In genomic region chr7:94843553-94843952, GRCh38 we compare ENCODE assay signal across 26 cellular contexts.
"Had no signal": no experiment of that assay in that cellular context is flagged by ENCODE, and none has a peak within 500 bp of the region (broad histone marks: within the 10 kb centered on the region; RNA-seq: fewer than 3 reads in every experiment).

No MANE protein-coding gene starts in this region.

- H3K4me3 ChIP-seq: colonic mucosa, esophagus squamous epithelium, gastrocnemius medialis, heart right ventricle, left lung, lower lobe of right lung, mucosa of descending colon had no signal

- H3K27me3 Mint-ChIP-seq: dendritic cell treated with granulocyte-macrophage colony-stimulating factor and Interleukin-4, amounts not matched to agents 40 ng/mL and 50 ng/mL, for 4 days; effector memory CD8-positive, alpha-beta T cell; naive B cell had no signal

- H3K4me1 ChIP-seq: colonic mucosa, esophagus squamous epithelium, gastrocnemius medialis, heart right ventricle, left lung, lower lobe of right lung had no signal

- H3K36me3 ChIP-seq: colonic mucosa, esophagus squamous epithelium, gastrocnemius medialis, heart right ventricle, left lung, lower lobe of right lung had no signal

- H3K9me3 ChIP-seq: colonic mucosa had no signal

- H3K4me3 Mint-ChIP-seq: dendritic cell treated with granulocyte-macrophage colony-stimulating factor and Interleukin-4, amounts not matched to agents 40 ng/mL and 50 ng/mL, for 4 days; effector memory CD8-positive, alpha-beta T cell; mesothelial cell of epicardium; naive B cell had no signal

- FAIRE-seq: islet of Langerhans, keratinocyte had no signal

- H3K27me3 ChIP-seq: colonic mucosa, esophagus squamous epithelium, gastrocnemius medialis, heart right ventricle, left lung had no signal

- DNase-seq: colonic mucosa; cortex of kidney; effector CD8-positive, alpha-beta T cell; effector memory CD8-positive, alpha-beta T cell; erythroblast; esophagus squamous epithelium; foreskin fibroblast; foreskin melanocyte; gastrocnemius medialis; glutamatergic neuron; head of caudate nucleus; heart right ventricle; hippocampal formation; left cardiac atrium; left lung; left ventricle myocardium superior; lower lobe of right lung; mesenchymal stem cell; mucosa of descending colon; naive B cell had no signal

- H3K27ac Mint-ChIP-seq: dendritic cell treated with granulocyte-macrophage colony-stimulating factor and Interleukin-4, amounts not matched to agents 40 ng/mL and 50 ng/mL, for 4 days; effector memory CD8-positive, alpha-beta T cell; mesothelial cell of epicardium had no signal

- H3K27ac ChIP-seq: colonic mucosa, epithelial cell of prostate, esophagus squamous epithelium, gastrocnemius medialis, heart right ventricle, left lung, lower lobe of right lung had no signal

- H3K4me1 Mint-ChIP-seq: mesothelial cell of epicardium, naive B cell had no signal

- ATAC-seq: effector memory CD8-positive, alpha-beta T cell; esophagus mucosa; gastrocnemius medialis; heart right ventricle; left cardiac atrium; left lung; left ventricle myocardium superior; lower lobe of right lung; mucosa of descending colon had no signal
